1 cellular context compared by ENCODE assay signal in the genomic region with DNA sequence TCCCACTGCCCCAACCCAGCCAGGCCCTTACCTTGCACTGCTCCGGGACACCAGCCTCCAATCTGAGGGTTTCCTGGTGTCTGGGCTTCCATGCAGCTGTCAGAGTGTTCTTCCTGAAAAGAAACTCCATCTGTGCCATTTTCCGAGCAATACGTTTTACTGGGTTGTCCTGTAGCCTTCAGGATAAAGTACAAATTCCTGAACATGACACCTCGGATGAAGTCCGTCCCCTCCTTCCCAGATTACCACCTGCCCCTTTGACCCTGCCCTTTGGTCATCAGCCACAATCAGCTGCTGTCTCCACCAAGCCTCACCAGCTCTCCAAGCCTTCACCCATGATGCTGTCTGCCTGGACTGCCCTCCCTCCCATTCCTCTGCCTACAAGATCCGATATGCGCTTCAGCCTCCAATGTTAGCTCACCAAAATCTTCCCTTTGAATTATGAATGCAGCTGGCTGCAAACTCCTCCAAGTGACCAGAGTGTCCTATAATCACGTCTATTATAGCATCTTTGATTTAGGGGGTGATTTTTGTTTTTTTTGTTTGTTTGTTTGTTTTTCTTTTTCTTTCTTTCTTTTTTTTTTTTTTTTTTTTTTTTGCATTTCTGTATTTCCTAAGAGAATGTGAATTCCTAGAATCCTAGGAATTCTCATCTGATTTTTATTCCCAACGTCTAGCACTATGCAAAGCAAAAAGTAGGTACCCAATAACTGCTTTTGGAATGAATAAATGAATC.
TF ChIP-seq lines count a peak whose summit lies in the region.

No MANE protein-coding gene starts in this region.

TF ChIP-seq in HepG2, 621 proteins besides CTCF, POLR2A, EP300 and RAD21 (continued from another document and continues in another):
- TF ChIP-seq, protein P1, sequence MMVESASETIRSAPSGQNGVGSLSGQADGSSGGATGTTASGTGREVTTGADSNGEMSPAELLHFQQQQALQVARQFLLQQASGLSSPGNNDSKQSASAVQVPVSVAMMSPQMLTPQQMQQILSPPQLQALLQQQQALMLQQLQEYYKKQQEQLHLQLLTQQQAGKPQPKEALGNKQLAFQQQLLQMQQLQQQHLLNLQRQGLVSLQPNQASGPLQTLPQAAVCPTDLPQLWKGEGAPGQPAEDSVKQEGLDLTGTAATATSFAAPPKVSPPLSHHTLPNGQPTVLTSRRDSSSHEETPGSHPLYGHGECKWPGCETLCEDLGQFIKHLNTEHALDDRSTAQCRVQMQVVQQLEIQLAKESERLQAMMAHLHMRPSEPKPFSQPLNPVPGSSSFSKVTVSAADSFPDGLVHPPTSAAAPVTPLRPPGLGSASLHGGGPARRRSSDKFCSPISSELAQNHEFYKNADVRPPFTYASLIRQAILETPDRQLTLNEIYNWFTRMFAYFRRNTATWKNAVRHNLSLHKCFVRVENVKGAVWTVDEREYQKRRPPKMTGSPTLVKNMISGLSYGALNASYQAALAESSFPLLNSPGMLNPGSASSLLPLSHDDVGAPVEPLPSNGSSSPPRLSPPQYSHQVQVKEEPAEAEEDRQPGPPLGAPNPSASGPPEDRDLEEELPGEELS (CRISPR knock-in tag; IDR thresholded peaks at IDR 0.05), result peak; percentile 95
- TF ChIP-seq KDM6A (CRISPR knock-in tag; IDR thresholded peaks at IDR 0.05; ENCODE audit: low read depth), result peak; percentile 88
- TF ChIP-seq ZBTB7A (CRISPR knock-in tag; IDR thresholded peaks at IDR 0.05), result no peak
- TF ChIP-seq PLRG1 (conservative IDR thresholded peaks at IDR 0.05), result no peak
- peak; percentile 98 for TF ChIP-seq TARDBP (CRISPR knock-in tag; IDR thresholded peaks at IDR 0.05)
- no peak for TF ChIP-seq ZNF672 (CRISPR knock-in tag; IDR thresholded peaks at IDR 0.05)
- peak; percentile 75; the same call in 1 of the 2 replicates for TF ChIP-seq ZNF747 (CRISPR knock-in tag; IDR thresholded peaks at IDR 0.05; ENCODE audit: borderline replicate concordance)
- TF ChIP-seq, protein P2, sequence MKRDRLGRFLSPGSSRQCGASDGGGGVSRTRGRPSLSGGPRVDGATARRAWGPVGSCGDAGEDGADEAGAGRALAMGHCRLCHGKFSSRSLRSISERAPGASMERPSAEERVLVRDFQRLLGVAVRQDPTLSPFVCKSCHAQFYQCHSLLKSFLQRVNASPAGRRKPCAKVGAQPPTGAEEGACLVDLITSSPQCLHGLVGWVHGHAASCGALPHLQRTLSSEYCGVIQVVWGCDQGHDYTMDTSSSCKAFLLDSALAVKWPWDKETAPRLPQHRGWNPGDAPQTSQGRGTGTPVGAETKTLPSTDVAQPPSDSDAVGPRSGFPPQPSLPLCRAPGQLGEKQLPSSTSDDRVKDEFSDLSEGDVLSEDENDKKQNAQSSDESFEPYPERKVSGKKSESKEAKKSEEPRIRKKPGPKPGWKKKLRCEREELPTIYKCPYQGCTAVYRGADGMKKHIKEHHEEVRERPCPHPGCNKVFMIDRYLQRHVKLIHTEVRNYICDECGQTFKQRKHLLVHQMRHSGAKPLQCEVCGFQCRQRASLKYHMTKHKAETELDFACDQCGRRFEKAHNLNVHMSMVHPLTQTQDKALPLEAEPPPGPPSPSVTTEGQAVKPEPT (CRISPR knock-in tag; IDR thresholded peaks at IDR 0.05; ENCODE audit: low read depth), result no peak
- TF ChIP-seq, protein P3, sequence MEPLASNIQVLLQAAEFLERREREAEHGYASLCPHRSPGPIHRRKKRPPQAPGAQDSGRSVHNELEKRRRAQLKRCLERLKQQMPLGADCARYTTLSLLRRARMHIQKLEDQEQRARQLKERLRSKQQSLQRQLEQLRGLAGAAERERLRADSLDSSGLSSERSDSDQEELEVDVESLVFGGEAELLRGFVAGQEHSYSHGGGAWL (CRISPR knock-in tag; IDR thresholded peaks at IDR 0.05), result no peak
- TF ChIP-seq, protein P4, sequence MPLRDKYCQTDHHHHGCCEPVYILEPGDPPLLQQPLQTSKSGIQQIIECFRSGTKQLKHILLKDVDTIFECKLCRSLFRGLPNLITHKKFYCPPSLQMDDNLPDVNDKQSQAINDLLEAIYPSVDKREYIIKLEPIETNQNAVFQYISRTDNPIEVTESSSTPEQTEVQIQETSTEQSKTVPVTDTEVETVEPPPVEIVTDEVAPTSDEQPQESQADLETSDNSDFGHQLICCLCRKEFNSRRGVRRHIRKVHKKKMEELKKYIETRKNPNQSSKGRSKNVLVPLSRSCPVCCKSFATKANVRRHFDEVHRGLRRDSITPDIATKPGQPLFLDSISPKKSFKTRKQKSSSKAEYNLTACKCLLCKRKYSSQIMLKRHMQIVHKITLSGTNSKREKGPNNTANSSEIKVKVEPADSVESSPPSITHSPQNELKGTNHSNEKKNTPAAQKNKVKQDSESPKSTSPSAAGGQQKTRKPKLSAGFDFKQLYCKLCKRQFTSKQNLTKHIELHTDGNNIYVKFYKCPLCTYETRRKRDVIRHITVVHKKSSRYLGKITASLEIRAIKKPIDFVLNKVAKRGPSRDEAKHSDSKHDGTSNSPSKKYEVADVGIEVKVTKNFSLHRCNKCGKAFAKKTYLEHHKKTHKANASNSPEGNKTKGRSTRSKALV (CRISPR knock-in tag; IDR thresholded peaks at IDR 0.05), result no peak
- no peak for TF ChIP-seq MTF1 (CRISPR knock-in tag; IDR thresholded peaks at IDR 0.05)
- TF ChIP-seq ZNF256 (CRISPR knock-in tag; conservative IDR thresholded peaks at IDR 0.05), result no peak
- no peak for TF ChIP-seq CBX2 (IDR thresholded peaks at IDR 0.05; ENCODE audit: low read depth, low read length)
- peak; percentile 82; the same call in 1 of the 2 replicates for TF ChIP-seq CBX2 (CRISPR knock-in tag; IDR thresholded peaks at IDR 0.05; ENCODE audit: low read depth)
- TF ChIP-seq ZNF652 (CRISPR knock-in tag; IDR thresholded peaks at IDR 0.05; ENCODE audit: borderline replicate concordance, low read depth), result peak; percentile 60; the same call in 1 of the 2 replicates
- TF ChIP-seq, protein P5, sequence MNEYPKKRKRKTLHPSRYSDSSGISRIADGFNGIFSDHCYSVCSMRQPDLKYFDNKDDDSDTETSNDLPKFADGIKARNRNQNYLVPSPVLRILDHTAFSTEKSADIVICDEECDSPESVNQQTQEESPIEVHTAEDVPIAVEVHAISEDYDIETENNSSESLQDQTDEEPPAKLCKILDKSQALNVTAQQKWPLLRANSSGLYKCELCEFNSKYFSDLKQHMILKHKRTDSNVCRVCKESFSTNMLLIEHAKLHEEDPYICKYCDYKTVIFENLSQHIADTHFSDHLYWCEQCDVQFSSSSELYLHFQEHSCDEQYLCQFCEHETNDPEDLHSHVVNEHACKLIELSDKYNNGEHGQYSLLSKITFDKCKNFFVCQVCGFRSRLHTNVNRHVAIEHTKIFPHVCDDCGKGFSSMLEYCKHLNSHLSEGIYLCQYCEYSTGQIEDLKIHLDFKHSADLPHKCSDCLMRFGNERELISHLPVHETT (CRISPR knock-in tag; conservative IDR thresholded peaks at IDR 0.05), result 0 out of 2 replicates have a peak, but pooled peaks have one; percentile 19
- no peak for TF ChIP-seq SP1 (IDR thresholded peaks at IDR 0.05)
- TF ChIP-seq SP1 (CRISPR knock-in tag; IDR thresholded peaks at IDR 0.05), result peak; percentile 48; the same call in 1 of the 2 replicates
- TF ChIP-seq PAF1 (CRISPR knock-in tag; IDR thresholded peaks at IDR 0.05), result no peak
- TF ChIP-seq, protein P6, sequence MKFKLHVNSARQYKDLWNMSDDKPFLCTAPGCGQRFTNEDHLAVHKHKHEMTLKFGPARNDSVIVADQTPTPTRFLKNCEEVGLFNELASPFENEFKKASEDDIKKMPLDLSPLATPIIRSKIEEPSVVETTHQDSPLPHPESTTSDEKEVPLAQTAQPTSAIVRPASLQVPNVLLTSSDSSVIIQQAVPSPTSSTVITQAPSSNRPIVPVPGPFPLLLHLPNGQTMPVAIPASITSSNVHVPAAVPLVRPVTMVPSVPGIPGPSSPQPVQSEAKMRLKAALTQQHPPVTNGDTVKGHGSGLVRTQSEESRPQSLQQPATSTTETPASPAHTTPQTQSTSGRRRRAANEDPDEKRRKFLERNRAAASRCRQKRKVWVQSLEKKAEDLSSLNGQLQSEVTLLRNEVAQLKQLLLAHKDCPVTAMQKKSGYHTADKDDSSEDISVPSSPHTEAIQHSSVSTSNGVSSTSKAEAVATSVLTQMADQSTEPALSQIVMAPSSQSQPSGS (CRISPR knock-in tag; IDR thresholded peaks at IDR 0.05), result peak; percentile 93
- peak; percentile 75; the same call in 1 of the 2 replicates for TF ChIP-seq ETV6 (CRISPR knock-in tag; conservative IDR thresholded peaks at IDR 0.05)
- TF ChIP-seq, protein P7, sequence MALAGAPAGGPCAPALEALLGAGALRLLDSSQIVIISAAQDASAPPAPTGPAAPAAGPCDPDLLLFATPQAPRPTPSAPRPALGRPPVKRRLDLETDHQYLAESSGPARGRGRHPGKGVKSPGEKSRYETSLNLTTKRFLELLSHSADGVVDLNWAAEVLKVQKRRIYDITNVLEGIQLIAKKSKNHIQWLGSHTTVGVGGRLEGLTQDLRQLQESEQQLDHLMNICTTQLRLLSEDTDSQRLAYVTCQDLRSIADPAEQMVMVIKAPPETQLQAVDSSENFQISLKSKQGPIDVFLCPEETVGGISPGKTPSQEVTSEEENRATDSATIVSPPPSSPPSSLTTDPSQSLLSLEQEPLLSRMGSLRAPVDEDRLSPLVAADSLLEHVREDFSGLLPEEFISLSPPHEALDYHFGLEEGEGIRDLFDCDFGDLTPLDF (CRISPR knock-in tag; IDR thresholded peaks at IDR 0.05), result no peak
- no peak for TF ChIP-seq ZNF496 (CRISPR knock-in tag; IDR thresholded peaks at IDR 0.05; ENCODE audit: insufficient replicate concordance)
- TF ChIP-seq SNAPC2 (CRISPR knock-in tag; IDR thresholded peaks at IDR 0.05), result peak; percentile 78; the same call in 1 of the 2 replicates
- TF ChIP-seq, protein P8, sequence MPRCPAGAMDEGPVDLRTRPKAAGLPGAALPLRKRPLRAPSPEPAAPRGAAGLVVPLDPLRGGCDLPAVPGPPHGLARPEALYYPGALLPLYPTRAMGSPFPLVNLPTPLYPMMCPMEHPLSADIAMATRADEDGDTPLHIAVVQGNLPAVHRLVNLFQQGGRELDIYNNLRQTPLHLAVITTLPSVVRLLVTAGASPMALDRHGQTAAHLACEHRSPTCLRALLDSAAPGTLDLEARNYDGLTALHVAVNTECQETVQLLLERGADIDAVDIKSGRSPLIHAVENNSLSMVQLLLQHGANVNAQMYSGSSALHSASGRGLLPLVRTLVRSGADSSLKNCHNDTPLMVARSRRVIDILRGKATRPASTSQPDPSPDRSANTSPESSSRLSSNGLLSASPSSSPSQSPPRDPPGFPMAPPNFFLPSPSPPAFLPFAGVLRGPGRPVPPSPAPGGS (CRISPR knock-in tag; IDR thresholded peaks at IDR 0.05), result no peak
- TF ChIP-seq, protein P9, sequence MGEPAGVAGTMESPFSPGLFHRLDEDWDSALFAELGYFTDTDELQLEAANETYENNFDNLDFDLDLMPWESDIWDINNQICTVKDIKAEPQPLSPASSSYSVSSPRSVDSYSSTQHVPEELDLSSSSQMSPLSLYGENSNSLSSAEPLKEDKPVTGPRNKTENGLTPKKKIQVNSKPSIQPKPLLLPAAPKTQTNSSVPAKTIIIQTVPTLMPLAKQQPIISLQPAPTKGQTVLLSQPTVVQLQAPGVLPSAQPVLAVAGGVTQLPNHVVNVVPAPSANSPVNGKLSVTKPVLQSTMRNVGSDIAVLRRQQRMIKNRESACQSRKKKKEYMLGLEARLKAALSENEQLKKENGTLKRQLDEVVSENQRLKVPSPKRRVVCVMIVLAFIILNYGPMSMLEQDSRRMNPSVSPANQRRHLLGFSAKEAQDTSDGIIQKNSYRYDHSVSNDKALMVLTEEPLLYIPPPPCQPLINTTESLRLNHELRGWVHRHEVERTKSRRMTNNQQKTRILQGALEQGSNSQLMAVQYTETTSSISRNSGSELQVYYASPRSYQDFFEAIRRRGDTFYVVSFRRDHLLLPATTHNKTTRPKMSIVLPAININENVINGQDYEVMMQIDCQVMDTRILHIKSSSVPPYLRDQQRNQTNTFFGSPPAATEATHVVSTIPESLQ (CRISPR knock-in tag; conservative IDR thresholded peaks at IDR 0.05), result no peak
- TF ChIP-seq ZSCAN31 (CRISPR knock-in tag; IDR thresholded peaks at IDR 0.05; ENCODE audit: low read depth), result peak; percentile 42; the same call in 1 of the 2 replicates
- no peak for TF ChIP-seq SOX6 (IDR thresholded peaks at IDR 0.05)
- TF ChIP-seq SOX6 (CRISPR knock-in tag; IDR thresholded peaks at IDR 0.05), result peak; percentile 93
- 0 out of 2 replicates have a peak, but pooled peaks have one; percentile 53 for TF ChIP-seq ZNF761 (CRISPR knock-in tag; conservative IDR thresholded peaks at IDR 0.05)
- no peak for TF ChIP-seq ZNF549 (CRISPR knock-in tag; IDR thresholded peaks at IDR 0.05)
- TF ChIP-seq, protein P10, sequence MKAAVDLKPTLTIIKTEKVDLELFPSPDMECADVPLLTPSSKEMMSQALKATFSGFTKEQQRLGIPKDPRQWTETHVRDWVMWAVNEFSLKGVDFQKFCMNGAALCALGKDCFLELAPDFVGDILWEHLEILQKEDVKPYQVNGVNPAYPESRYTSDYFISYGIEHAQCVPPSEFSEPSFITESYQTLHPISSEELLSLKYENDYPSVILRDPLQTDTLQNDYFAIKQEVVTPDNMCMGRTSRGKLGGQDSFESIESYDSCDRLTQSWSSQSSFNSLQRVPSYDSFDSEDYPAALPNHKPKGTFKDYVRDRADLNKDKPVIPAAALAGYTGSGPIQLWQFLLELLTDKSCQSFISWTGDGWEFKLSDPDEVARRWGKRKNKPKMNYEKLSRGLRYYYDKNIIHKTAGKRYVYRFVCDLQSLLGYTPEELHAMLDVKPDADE (CRISPR knock-in tag; IDR thresholded peaks at IDR 0.05), result no peak
- no peak; the same call in 1 of the 2 replicates for TF ChIP-seq EHMT2 (IDR thresholded peaks at IDR 0.05; ENCODE audit: borderline replicate concordance, low read depth, low read length)
- TF ChIP-seq ZNF816 (CRISPR knock-in tag; IDR thresholded peaks at IDR 0.05; ENCODE audit: borderline replicate concordance), result no peak
- no peak for TF ChIP-seq IRX3 (CRISPR knock-in tag; IDR thresholded peaks at IDR 0.05; ENCODE audit: borderline replicate concordance, low read depth)
- TF ChIP-seq, protein P11, sequence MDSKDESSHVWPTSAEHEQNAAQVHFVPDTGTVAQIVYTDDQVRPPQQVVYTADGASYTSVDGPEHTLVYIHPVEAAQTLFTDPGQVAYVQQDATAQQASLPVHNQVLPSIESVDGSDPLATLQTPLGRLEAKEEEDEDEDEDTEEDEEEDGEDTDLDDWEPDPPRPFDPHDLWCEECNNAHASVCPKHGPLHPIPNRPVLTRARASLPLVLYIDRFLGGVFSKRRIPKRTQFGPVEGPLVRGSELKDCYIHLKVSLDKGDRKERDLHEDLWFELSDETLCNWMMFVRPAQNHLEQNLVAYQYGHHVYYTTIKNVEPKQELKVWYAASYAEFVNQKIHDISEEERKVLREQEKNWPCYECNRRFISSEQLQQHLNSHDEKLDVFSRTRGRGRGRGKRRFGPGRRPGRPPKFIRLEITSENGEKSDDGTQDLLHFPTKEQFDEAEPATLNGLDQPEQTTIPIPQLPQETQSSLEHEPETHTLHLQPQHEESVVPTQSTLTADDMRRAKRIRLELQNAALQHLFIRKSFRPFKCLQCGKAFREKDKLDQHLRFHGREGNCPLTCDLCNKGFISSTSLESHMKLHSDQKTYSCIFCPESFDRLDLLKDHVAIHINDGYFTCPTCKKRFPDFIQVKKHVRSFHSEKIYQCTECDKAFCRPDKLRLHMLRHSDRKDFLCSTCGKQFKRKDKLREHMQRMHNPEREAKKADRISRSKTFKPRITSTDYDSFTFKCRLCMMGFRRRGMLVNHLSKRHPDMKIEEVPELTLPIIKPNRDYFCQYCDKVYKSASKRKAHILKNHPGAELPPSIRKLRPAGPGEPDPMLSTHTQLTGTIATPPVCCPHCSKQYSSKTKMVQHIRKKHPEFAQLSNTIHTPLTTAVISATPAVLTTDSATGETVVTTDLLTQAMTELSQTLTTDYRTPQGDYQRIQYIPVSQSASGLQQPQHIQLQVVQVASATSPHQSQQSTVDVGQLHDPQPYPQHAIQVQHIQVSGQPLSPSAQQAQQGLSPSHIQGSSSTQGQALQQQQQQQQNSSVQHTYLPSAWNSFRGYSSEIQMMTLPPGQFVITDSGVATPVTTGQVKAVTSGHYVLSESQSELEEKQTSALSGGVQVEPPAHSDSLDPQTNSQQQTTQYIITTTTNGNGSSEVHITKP (CRISPR knock-in tag; IDR thresholded peaks at IDR 0.05; ENCODE audit: low read depth), result peak; percentile 48
